Comparison of ENCODE assay signal across 11 cellular contexts in the genomic region with DNA sequence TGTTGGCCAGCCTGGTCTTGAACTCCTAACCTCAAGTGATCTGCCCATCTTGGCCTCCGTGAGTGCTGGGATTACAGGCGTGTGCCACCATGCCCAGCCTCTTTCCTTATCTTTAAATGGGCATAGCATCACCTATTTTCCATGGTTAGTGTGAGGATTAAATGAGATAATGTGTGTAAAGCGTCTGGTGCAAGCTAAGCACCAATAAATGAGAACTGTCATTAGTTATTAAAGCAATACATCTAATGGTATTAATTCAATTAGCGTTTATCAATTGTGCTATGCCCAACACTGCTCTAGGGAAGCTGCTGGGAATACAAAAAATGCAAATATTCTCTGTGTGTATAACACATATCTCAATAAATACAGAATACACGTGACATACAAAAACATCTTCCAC.
"Had no signal": no experiment of that assay in that cellular context is flagged by ENCODE, and none has a peak within 500 bp of the region (broad histone marks: within the 10 kb centered on the region; RNA-seq: fewer than 3 reads in every experiment).

No MANE protein-coding gene starts in this region.

- H3K9me3 ChIP-seq: HAP-1 had no signal

- FAIRE-seq: H1, H54 had no signal

- H3K9ac ChIP-seq: GM23248 had no signal

- DNase-seq: GM23248, GOT3, H7, H9, HCEC 1CT, HFFc6 had no signal

- H3K4me3 ChIP-seq: GM23248, GM23338, HAP-1 had no signal

- H2AFZ ChIP-seq: GM23248, GM23338 had no signal

- H3K4me2 ChIP-seq: GM23338 had no signal

- H3K36me3 ChIP-seq: HAP-1 had no signal

- H3K27ac ChIP-seq: GM23248 had no signal

- ATAC-seq: GM23338, HCT116 had no signal
